12 cellular contexts compared by ENCODE assay signal in genomic region chr20:235891-236290, GRCh38. TPM values are rescaled to one million over a fixed set of nuclear protein-coding genes. Genes with fewer than 3 reads are reported as not detected.
DNase-seq lines count a peak whose midpoint lies in the region; ATAC-seq, FAIRE-seq and TF ChIP-seq lines count a peak whose summit lies in the region.
"Had no signal": no experiment of that assay in that cellular context is flagged by ENCODE, and none has a peak within 500 bp of the region (broad histone marks: within the 10 kb centered on the region; RNA-seq: fewer than 3 reads in every experiment).

No MANE protein-coding gene starts in this region.

- no peak for TF ChIP-seq CTCF in NB4 (IDR thresholded peaks at IDR 0.05; ENCODE audit: low read depth, low read length)

- no peak for ATAC-seq in HG03025 (IDR thresholded peaks at IDR 0.05; ENCODE audit: low FRiP score, unreplicated experiment)

- H3K4me3 ChIP-seq in NB4 (ENCODE audit: low read depth, low read length): no peak overlapping the region

- DNase-seq in EL (peak; percentile 6), NB4 (ENCODE audit: low read depth) (peak; percentile 36), dermis blood vessel endothelial cell (peak; percentile 31), medulla oblongata (ENCODE audit: extremely low spot score) (peak; percentile 38), GM12891 (ENCODE audit: insufficient read length, low spot score) (no peak), SKM-1 treated with dmso at 0.1 percent for 144 hours (lab: John Stamatoyannopoulos, UW; ENCODE audit: unreplicated experiment) (no peak)
- no peak for DNase-seq in stimulated activated CD4-positive, alpha-beta T cell treated with anti-CD3 and anti-CD28 coated beads, Interleukin-4, amount 100 ng/mL, for 4 hours
- DNase-seq: activated T-cell treated with anti-CD3 and anti-CD28 coated beads, Interleukin-2, amount 50 U/mL, for 1 hour; effector CD8-positive, alpha-beta T cell; retina had no signal

- no peak for TF ChIP-seq POLR2A in NB4 (IDR thresholded peaks at IDR 0.05; ENCODE audit: extremely low read depth, insufficient read length)
- TF ChIP-seq POLR2A in GM12891 (IDR thresholded peaks at IDR 0.05; ENCODE audit: low read depth, low read length): no peak

- no peak for FAIRE-seq in GM12891 (lab: Jason Lieb, UNC)

TF ChIP-seq in GM12891, 5 proteins besides CTCF, POLR2A, EP300 and RAD21:
- TF ChIP-seq TAF1 (IDR thresholded peaks at IDR 0.05; ENCODE audit: low read depth, low read length) (no peak), SPI1 (IDR thresholded peaks at IDR 0.05; ENCODE audit: low read depth, low read length) (no peak), POLR2AphosphoS5 (IDR thresholded peaks at IDR 0.05; ENCODE audit: low read depth, low read length) (no peak), POU2F2 (IDR thresholded peaks at IDR 0.05; ENCODE audit: low read depth, low read length) (no peak), PAX5 (IDR thresholded peaks at IDR 0.05; ENCODE audit: insufficient read depth, low read length, severe bottlenecking) (no peak)

RNA-seq across cellular contexts. Expression of gene DEFB129, which starts 8.8 kb away (rescaled TPM):
- not detected in 2 replicates for total RNA-seq in dermis blood vessel endothelial cell
- polyA plus RNA-seq in GM12891 (2012; ENCODE audit: low read depth, missing spikeins): not detected
- total RNA-seq: kidney epithelial cell had no signal

RNA-seq across cellular contexts. Expression of gene DEFB132, which starts 21.6 kb away (rescaled TPM):
- total RNA-seq in dermis blood vessel endothelial cell: not detected in 2 replicates
- not detected for polyA plus RNA-seq in GM12891 (2012; ENCODE audit: low read depth, missing spikeins)
- total RNA-seq: kidney epithelial cell had no signal

RNA-seq across cellular contexts. Expression of gene DEFB128, which starts 46.4 kb away (rescaled TPM):
- not detected in 2 replicates for total RNA-seq in dermis blood vessel endothelial cell
- not detected for polyA plus RNA-seq in GM12891 (2012; ENCODE audit: low read depth, missing spikeins)
- total RNA-seq: kidney epithelial cell had no signal

RNA-seq across cellular contexts. Expression of gene C20orf96, which starts 54.7 kb away (rescaled TPM):
- total RNA-seq in dermis blood vessel endothelial cell: 3.2 and 6.7 TPM in 2 replicates
- polyA plus RNA-seq in GM12891 (2012; ENCODE audit: low read depth, missing spikeins): 6.0 TPM

Comparison
In these comparisons a context has a peak if more than half of its experiments do, and no peak if none do; other contexts are left out.
1. DNase-seq: peak in EL (single experiment), NB4 (single experiment), dermis blood vessel endothelial cell (single experiment) and medulla oblongata (single experiment); none in GM12891 (single experiment), stimulated activated CD4-positive, alpha-beta T cell treated with anti-CD3 and anti-CD28 coated beads, Interleukin-4, amount 100 ng/mL, for 4 hours (0 of 2) and SKM-1 treated with dmso at 0.1 percent for 144 hours (single experiment).